ENCODE assay signal across 22 cellular contexts in genomic region chr3:157336252-157337009, GRCh38.
A peak's percentile ranks its signal among the peaks of the same experiment; 100 is the strongest.
DNase-seq lines count a peak whose midpoint lies in the region; ATAC-seq and TF ChIP-seq lines count a peak whose summit lies in the region.
"Had no signal": no experiment of that assay in that cellular context is flagged by ENCODE, and none has a peak within 500 bp of the region (broad histone marks: within the 10 kb centered on the region; RNA-seq: fewer than 3 reads in every experiment).

No MANE protein-coding gene starts in this region.

- peaks cover 9% of the 10 kb centered on the region for H3K36me3 Mint-ChIP-seq in HFFc6 (ENCODE audit: low read depth)
- H3K36me3 Mint-ChIP-seq: stimulated activated effector memory CD8-positive, alpha-beta T cell treated with anti-CD3 and anti-CD28 coated beads, Interleukin-12 subunit alpha, Interleukin-12 subunit beta, amount 100 ng/mL, for 72 hours had no signal

- H3K4me1 Mint-ChIP-seq in HFFc6 (ENCODE audit: low read depth) = peaks cover 44% of the 10 kb centered on the region
- H3K4me1 Mint-ChIP-seq: stimulated activated effector memory CD8-positive, alpha-beta T cell treated with anti-CD3 and anti-CD28 coated beads, Interleukin-12 subunit alpha, Interleukin-12 subunit beta, amount 100 ng/mL, for 72 hours had no signal

- H3K36me3 ChIP-seq in SJSA1 (no peaks in the 10 kb centered on the region), iPS-18a (ENCODE audit: control insufficient read depth, low read depth, low read length) (no peaks in the 10 kb centered on the region)
- H3K36me3 ChIP-seq: cardiac muscle cell, lower lobe of right lung, sigmoid colon, suprapubic skin, uterus had no signal

- no peak for TF ChIP-seq POLR2A in erythroblast (IDR thresholded peaks at IDR 0.05; ENCODE audit: low read length)

- H3K9me3 ChIP-seq in SJSA1 (replicated peaks) (no peaks in the 10 kb centered on the region), iPS-18a (ENCODE audit: control insufficient read depth, low read depth, low read length) (peaks cover 4% of the 10 kb centered on the region)
- H3K9me3 ChIP-seq: lower lobe of right lung, suprapubic skin, uterus had no signal

- H3K27me3 ChIP-seq in SJSA1 (replicated peaks) (no peaks in the 10 kb centered on the region), iPS-18a (ENCODE audit: control insufficient read depth, insufficient read depth, low read length) (no peaks in the 10 kb centered on the region)
- H3K27me3 ChIP-seq: cardiac muscle cell, sigmoid colon, suprapubic skin, uterus had no signal

- DNase-seq in A172 (ENCODE audit: low spot score) (peak; percentile 18), HFFc6 (peak; percentile 15), SJSA1 (ENCODE audit: low read depth in 1 of 2, low spot score in 2 of 2) (peak in 1 of 2 experiments; percentile 30), DMS79 (lab: John Stamatoyannopoulos, UW) (no peak), erythroblast (lab: John Stamatoyannopoulos, UW) (no peak), HuH-7.5 (ENCODE audit: low spot score) (no peak)
- DNase-seq: activated CD4-positive, alpha-beta T cell treated with anti-CD3 and anti-CD28 coated beads, Interleukin-2, amount 50 U/mL, for 48 hours; activated effector memory CD4-positive, alpha-beta T cell treated with anti-CD3 and anti-CD28 coated beads, Interleukin-2, amount 50 U/mL, for 16 hours; KBM-7; lower lobe of right lung; MV-4-11; OCI-M1; sigmoid colon; uterus had no signal

- H3K27me3 Mint-ChIP-seq in HFFc6 (ENCODE audit: insufficient read depth) = no peaks in the 10 kb centered on the region

- peaks cover 6% of the 10 kb centered on the region; the same call in 1 of the 2 replicates for H3K9me3 Mint-ChIP-seq in HFFc6
- H3K9me3 Mint-ChIP-seq: stimulated activated effector memory CD8-positive, alpha-beta T cell treated with anti-CD3 and anti-CD28 coated beads, Interleukin-12 subunit alpha, Interleukin-12 subunit beta, amount 100 ng/mL, for 72 hours; T-helper 2 cell treated with Interferon-gamma antibody and Interleukin-4, amounts not matched to agents 5 μg/mL and 100 μg/mL, for 36 hours had no signal

- H3K27ac ChIP-seq in SJSA1 (peak overlapping the region; percentile 72), iPS-18a (ENCODE audit: low read length) (peak overlapping the region; percentile 61)
- H3K27ac ChIP-seq: cardiac muscle cell, lower lobe of right lung, parathyroid adenoma, sigmoid colon, suprapubic skin, uterus had no signal

- H3K4me3 Mint-ChIP-seq in HFFc6 = no peak overlapping the region
- H3K4me3 Mint-ChIP-seq: stimulated activated effector memory CD8-positive, alpha-beta T cell treated with anti-CD3 and anti-CD28 coated beads, Interleukin-12 subunit alpha, Interleukin-12 subunit beta, amount 100 ng/mL, for 72 hours; T-helper 2 cell treated with Interferon-gamma antibody and Interleukin-4, amounts not matched to agents 5 μg/mL and 100 μg/mL, for 36 hours; WTC11 had no signal

- H3K27ac Mint-ChIP-seq in HFFc6 = peak overlapping the region; percentile 77
- H3K27ac Mint-ChIP-seq: stimulated activated effector memory CD8-positive, alpha-beta T cell treated with anti-CD3 and anti-CD28 coated beads, Interleukin-12 subunit alpha, Interleukin-12 subunit beta, amount 100 ng/mL, for 72 hours; T-helper 2 cell treated with Interferon-gamma antibody and Interleukin-4, amounts not matched to agents 5 μg/mL and 100 μg/mL, for 36 hours had no signal

- H3K4me3 ChIP-seq in SJSA1 (no peak overlapping the region), iPS-18a (ENCODE audit: low read length) (peak overlapping the region; percentile 31)
- H3K4me3 ChIP-seq: cardiac muscle cell, lower lobe of right lung, sigmoid colon, suprapubic skin, uterus had no signal

- H3K4me1 ChIP-seq in SJSA1 (replicated peaks) (peaks cover 40% of the 10 kb centered on the region), iPS-18a (ENCODE audit: control insufficient read depth, low read depth, low read length) (peaks cover 22% of the 10 kb centered on the region)
- H3K4me1 ChIP-seq: lower lobe of right lung, parathyroid adenoma, sigmoid colon, suprapubic skin, uterus had no signal

- no peak for ATAC-seq in GM18909 (IDR thresholded peaks at IDR 0.05; ENCODE audit: poor library complexity, unreplicated experiment)
- ATAC-seq: lower lobe of right lung; stimulated activated effector memory CD8-positive, alpha-beta T cell treated with anti-CD3 and anti-CD28 coated beads, Interleukin-12 subunit alpha, Interleukin-12 subunit beta, amount 100 ng/mL, for 72 hours had no signal

- TF ChIP-seq CTCF in HFFc6 (IDR thresholded peaks at IDR 0.05) = no peak

- H3K9ac ChIP-seq in iPS-18a (ENCODE audit: low read length) = peak overlapping the region; percentile 2
- H3K9ac ChIP-seq: parathyroid adenoma had no signal

Comparison
In these comparisons a context has a peak if more than half of its experiments do, and no peak if none do; other contexts are left out.
1. DNase-seq: peak in A172 (single experiment) and HFFc6 (single experiment); none in DMS79 (single experiment), erythroblast (0 of 2) and HuH-7.5 (single experiment).